Comparison of ENCODE assay signal across 30 cellular contexts in the genomic region with DNA sequence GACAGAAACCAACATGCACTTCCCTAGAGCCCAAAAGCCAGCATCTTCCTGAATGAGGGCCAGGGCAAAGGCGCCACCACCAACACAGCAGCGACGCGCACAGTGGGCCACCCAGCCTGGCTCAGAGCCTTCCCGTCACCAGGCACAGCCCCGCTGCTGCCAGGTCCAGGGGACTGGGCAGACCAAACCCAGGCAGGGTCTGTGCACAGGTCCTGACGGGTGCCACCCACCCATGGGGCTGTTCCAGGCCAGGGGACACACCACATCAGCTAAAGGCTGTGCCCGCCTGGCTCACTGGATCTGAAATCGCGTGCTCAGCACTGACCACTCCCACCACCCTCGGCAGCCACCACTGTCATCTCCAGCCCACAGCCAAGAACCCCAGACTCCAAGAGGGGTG. TPM values are rescaled to one million over a fixed set of nuclear protein-coding genes. Genes with fewer than 3 reads are reported as not detected.
"Had no signal": no experiment of that assay in that cellular context is flagged by ENCODE, and none has a peak within 500 bp of the region (broad histone marks: within the 10 kb centered on the region; RNA-seq: fewer than 3 reads in every experiment).

No MANE protein-coding gene starts in this region.

- H3K4me1 Mint-ChIP-seq: immature natural killer cell; stimulated activated memory B cell treated with anti-CD40 and anti-IgM and Interleukin-4, amounts not matched to agents 10 μg/mL and 1 μg/mL and 100 μg/mL, for 72 hours had no signal

- H3K27ac ChIP-seq: heart left ventricle, left lung, lower lobe of right lung, pancreas, prostate gland, sigmoid colon, spleen, suprapubic skin, thoracic aorta, tibial artery, vagina had no signal

- H3K4me3 ChIP-seq: heart left ventricle, left lung, lower lobe of right lung, pancreas, prostate gland, sigmoid colon, spleen, suprapubic skin, thoracic aorta, tibial artery, vagina had no signal

- H3K27me3 Mint-ChIP-seq: stimulated activated memory B cell treated with anti-CD40 and anti-IgM and Interleukin-4, amounts not matched to agents 10 μg/mL and 1 μg/mL and 100 μg/mL, for 72 hours had no signal

- H3K36me3 ChIP-seq: heart left ventricle, left lung, lower lobe of right lung, pancreas, prostate gland, sigmoid colon, spleen, suprapubic skin, thoracic aorta, tibial artery, vagina had no signal

- H3K4me3 Mint-ChIP-seq: immature natural killer cell; naive thymus-derived CD8-positive, alpha-beta T cell; stimulated activated memory B cell treated with anti-CD40 and anti-IgM and Interleukin-4, amounts not matched to agents 10 μg/mL and 1 μg/mL and 100 μg/mL, for 72 hours had no signal

- H3K27ac Mint-ChIP-seq: immature natural killer cell; naive thymus-derived CD8-positive, alpha-beta T cell; stimulated activated memory B cell treated with anti-CD40 and anti-IgM and Interleukin-4, amounts not matched to agents 10 μg/mL and 1 μg/mL and 100 μg/mL, for 72 hours had no signal

- H3K9me3 ChIP-seq: heart left ventricle, left lung, lower lobe of right lung, pancreas, prostate gland, sigmoid colon, spleen, suprapubic skin, thoracic aorta, tibial artery, vagina had no signal

- H3K9me3 Mint-ChIP-seq: immature natural killer cell; naive thymus-derived CD8-positive, alpha-beta T cell; stimulated activated memory B cell treated with anti-CD40 and anti-IgM and Interleukin-4, amounts not matched to agents 10 μg/mL and 1 μg/mL and 100 μg/mL, for 72 hours had no signal

- H3K4me1 ChIP-seq: left lung, lower lobe of right lung, pancreas, prostate gland, suprapubic skin, vagina had no signal

- DNase-seq: heart left ventricle; hypothalamus; immature natural killer cell; kidney; left colon; left lung; lower lobe of right lung; mammary epithelial cell; mesenchymal stem cell; naive thymus-derived CD8-positive, alpha-beta T cell; nucleus accumbens; posterior cingulate gyrus; retina; sigmoid colon; small intestine; spleen; stimulated activated CD4-positive, alpha-beta T cell treated with anti-CD3 and anti-CD28 coated beads, Interleukin-2, amount 100 ng/mL, for 48 hours; stimulated activated CD4-positive, alpha-beta T cell treated with anti-CD3 and anti-CD28 coated beads, Interleukin-4, amount 100 ng/mL, for 4 hours; stimulated activated CD8-positive, alpha-beta memory T cell treated with anti-CD3 and anti-CD28 coated beads, Interleukin-4, amount 100 ng/mL, for 48 hours; stimulated activated naive CD4-positive, alpha-beta T cell treated with Interleukin-2 at 50 U/mL for 16 hours; tibial artery; trophoblast cell had no signal

- H3K27me3 ChIP-seq: heart left ventricle, left lung, pancreas, sigmoid colon, spleen, suprapubic skin, tibial artery, vagina had no signal

- ATAC-seq: heart left ventricle; left colon; left lung; lower lobe of right lung; naive thymus-derived CD8-positive, alpha-beta T cell; pancreas; right cardiac atrium; stimulated activated memory B cell treated with anti-CD40 and anti-IgM and Interleukin-4, amounts not matched to agents 10 μg/mL and 1 μg/mL and 100 μg/mL, for 72 hours had no signal

RNA-seq across cellular contexts. Expression of a gene that starts 13.8 kb away (rescaled TPM):
- polyA plus RNA-seq: neural cell had no signal
